2 cellular contexts compared by ENCODE assay signal in the genomic region with DNA sequence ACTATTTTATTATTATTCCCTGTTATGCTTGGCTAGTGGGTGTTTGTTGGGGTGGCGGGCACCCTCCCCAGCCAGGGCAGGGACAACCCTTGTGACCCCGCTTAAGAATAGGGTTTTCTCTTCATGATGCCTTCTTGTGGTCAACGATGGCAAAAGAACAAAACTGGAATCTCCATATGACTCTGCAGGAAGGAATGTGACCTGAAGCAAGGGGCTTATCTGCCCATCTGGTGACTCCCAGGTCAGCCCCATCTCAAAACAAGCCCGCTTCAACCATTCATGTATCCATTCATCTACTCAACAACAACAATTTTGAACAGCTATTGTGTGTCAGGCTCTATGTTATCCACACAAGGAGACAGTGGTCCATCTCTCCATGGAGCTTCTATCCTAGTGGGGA.
TF ChIP-seq lines count a peak whose summit lies in the region.

No MANE protein-coding gene starts in this region.

TF ChIP-seq in SK-N-SH, 30 proteins besides CTCF, POLR2A, EP300 and RAD21 (continued from another document):
- TF ChIP-seq, protein P1, sequence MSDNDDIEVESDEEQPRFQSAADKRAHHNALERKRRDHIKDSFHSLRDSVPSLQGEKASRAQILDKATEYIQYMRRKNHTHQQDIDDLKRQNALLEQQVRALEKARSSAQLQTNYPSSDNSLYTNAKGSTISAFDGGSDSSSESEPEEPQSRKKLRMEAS (IDR thresholded peaks at IDR 0.05; ENCODE audit: low read depth): no peak

TF ChIP-seq in SK-N-SH treated with all-trans-retinoic acid at 6 μM for 48 hours, 23 proteins besides CTCF, POLR2A, EP300 and RAD21 (continued from another document):
- TF ChIP-seq POU6F1 (CRISPR knock-in tag; IDR thresholded peaks at IDR 0.05; ENCODE audit: borderline replicate concordance, low read depth): no peak
- TF ChIP-seq ZFP3 (CRISPR knock-in tag; IDR thresholded peaks at IDR 0.05): no peak
- no peak for TF ChIP-seq CSDC2 (CRISPR knock-in tag; IDR thresholded peaks at IDR 0.05)
- no peak for TF ChIP-seq CSRNP3 (CRISPR knock-in tag; IDR thresholded peaks at IDR 0.05)
- no peak for TF ChIP-seq CREB5 (CRISPR knock-in tag; IDR thresholded peaks at IDR 0.05; ENCODE audit: low read depth)
- TF ChIP-seq ZFP30 (CRISPR knock-in tag; IDR thresholded peaks at IDR 0.05): no peak
- no peak for TF ChIP-seq PPARA (CRISPR knock-in tag; IDR thresholded peaks at IDR 0.05; ENCODE audit: borderline replicate concordance)
- no peak for TF ChIP-seq ZNF8 (CRISPR knock-in tag; IDR thresholded peaks at IDR 0.05)
- no peak for TF ChIP-seq ISL1 (CRISPR knock-in tag; IDR thresholded peaks at IDR 0.05)
- TF ChIP-seq, protein P2, sequence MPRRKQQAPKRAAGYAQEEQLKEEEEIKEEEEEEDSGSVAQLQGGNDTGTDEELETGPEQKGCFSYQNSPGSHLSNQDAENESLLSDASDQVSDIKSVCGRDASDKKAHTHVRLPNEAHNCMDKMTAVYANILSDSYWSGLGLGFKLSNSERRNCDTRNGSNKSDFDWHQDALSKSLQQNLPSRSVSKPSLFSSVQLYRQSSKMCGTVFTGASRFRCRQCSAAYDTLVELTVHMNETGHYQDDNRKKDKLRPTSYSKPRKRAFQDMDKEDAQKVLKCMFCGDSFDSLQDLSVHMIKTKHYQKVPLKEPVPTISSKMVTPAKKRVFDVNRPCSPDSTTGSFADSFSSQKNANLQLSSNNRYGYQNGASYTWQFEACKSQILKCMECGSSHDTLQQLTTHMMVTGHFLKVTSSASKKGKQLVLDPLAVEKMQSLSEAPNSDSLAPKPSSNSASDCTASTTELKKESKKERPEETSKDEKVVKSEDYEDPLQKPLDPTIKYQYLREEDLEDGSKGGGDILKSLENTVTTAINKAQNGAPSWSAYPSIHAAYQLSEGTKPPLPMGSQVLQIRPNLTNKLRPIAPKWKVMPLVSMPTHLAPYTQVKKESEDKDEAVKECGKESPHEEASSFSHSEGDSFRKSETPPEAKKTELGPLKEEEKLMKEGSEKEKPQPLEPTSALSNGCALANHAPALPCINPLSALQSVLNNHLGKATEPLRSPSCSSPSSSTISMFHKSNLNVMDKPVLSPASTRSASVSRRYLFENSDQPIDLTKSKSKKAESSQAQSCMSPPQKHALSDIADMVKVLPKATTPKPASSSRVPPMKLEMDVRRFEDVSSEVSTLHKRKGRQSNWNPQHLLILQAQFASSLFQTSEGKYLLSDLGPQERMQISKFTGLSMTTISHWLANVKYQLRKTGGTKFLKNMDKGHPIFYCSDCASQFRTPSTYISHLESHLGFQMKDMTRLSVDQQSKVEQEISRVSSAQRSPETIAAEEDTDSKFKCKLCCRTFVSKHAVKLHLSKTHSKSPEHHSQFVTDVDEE (CRISPR knock-in tag; IDR thresholded peaks at IDR 0.05): no peak
- no peak for TF ChIP-seq ESRRG (CRISPR knock-in tag; IDR thresholded peaks at IDR 0.05)
- no peak for TF ChIP-seq ZNF565 (CRISPR knock-in tag; conservative IDR thresholded peaks at IDR 0.05; ENCODE audit: low read depth)
